ENCODE assay signal across 2 cellular contexts in genomic region chr1:12015001-12015491, GRCh38.
TF ChIP-seq lines count a peak whose summit lies in the region.

No MANE protein-coding gene starts in this region.

TF ChIP-seq in HCT116, 20 proteins besides CTCF, POLR2A, EP300 and RAD21:
- TF ChIP-seq MAX (IDR thresholded peaks at IDR 0.05) (no peak), FOSL1 (IDR thresholded peaks at IDR 0.05; ENCODE audit: low read depth) (no peak)

TF ChIP-seq in K562, 482 proteins besides CTCF, POLR2A, EP300 and RAD21 (continues in another document):
- TF ChIP-seq DIDO1 (tag; IDR thresholded peaks at IDR 0.05; ENCODE audit: low read depth) (no peak), NFATC3 (IDR thresholded peaks at IDR 0.05) (no peak), SMARCE1 (IDR thresholded peaks at IDR 0.05) (peak; percentile 60), ATF7 (IDR thresholded peaks at IDR 0.05) (no peak; the same call in 1 of the 2 replicates), ZNF561 (CRISPR knock-in tag; conservative IDR thresholded peaks at IDR 0.05) (no peak), ZNF449 (CRISPR knock-in tag; IDR thresholded peaks at IDR 0.05) (no peak), PTBP1 (IDR thresholded peaks at IDR 0.05; ENCODE audit: low read depth, low read length) (no peak), CXXC5 (CRISPR knock-in tag; IDR thresholded peaks at IDR 0.05) (peak; percentile 51; the same call in 1 of the 2 replicates), HEY1 (CRISPR knock-in tag; IDR thresholded peaks at IDR 0.05; ENCODE audit: borderline replicate concordance) (no peak), BDP1 (IDR thresholded peaks at IDR 0.05; ENCODE audit: insufficient read depth, insufficient read length) (peak; percentile 36), ZNF408 (CRISPR knock-in tag; IDR thresholded peaks at IDR 0.05; ENCODE audit: low read depth) (no peak), DDX20 (tag; IDR thresholded peaks at IDR 0.05; ENCODE audit: low read depth) (no peak), GABPB2 (CRISPR knock-in tag; conservative IDR thresholded peaks at IDR 0.05) (no peak), CBX8 (IDR thresholded peaks at IDR 0.05; ENCODE audit: borderline replicate concordance, extremely low read depth, low read depth, low read length, poor library complexity, severe bottlenecking) (no peak), MTF1 (CRISPR knock-in tag; IDR thresholded peaks at IDR 0.05; ENCODE audit: borderline replicate concordance) (no peak), CBFA2T2 (conservative IDR thresholded peaks at IDR 0.05) (0 out of 2 replicates have a peak, but pooled peaks have one; percentile 1), NR2C2 (CRISPR knock-in tag; IDR thresholded peaks at IDR 0.05) (no peak), NR2C2 (tag; IDR thresholded peaks at IDR 0.05) (peak; percentile 80), ZBTB12 (CRISPR knock-in tag; IDR thresholded peaks at IDR 0.05) (no peak), MGA (IDR thresholded peaks at IDR 0.05) (peak; percentile 20; the same call in 1 of the 2 replicates), HDAC3 (IDR thresholded peaks at IDR 0.05; ENCODE audit: borderline replicate concordance, partially characterized antibody) (no peak), ZKSCAN3 (CRISPR knock-in tag; IDR thresholded peaks at IDR 0.05) (no peak), CTBP1 (IDR thresholded peaks at IDR 0.05; ENCODE audit: borderline replicate concordance) (peak; percentile 36; the same call in 1 of the 2 replicates), BRD4 (IDR thresholded peaks at IDR 0.05) (0 out of 2 replicates have a peak, but pooled peaks have one; percentile 53), ETS1 (conservative IDR thresholded peaks at IDR 0.05; ENCODE audit: control insufficient read depth, low read depth, low read length) (no peak), ZNF444 (CRISPR knock-in tag; IDR thresholded peaks at IDR 0.05) (no peak), EGR1 (conservative IDR thresholded peaks at IDR 0.05) (peak; percentile 91), ZNF175 (CRISPR knock-in tag; IDR thresholded peaks at IDR 0.05; ENCODE audit: low read depth) (no peak), NCOA4 (IDR thresholded peaks at IDR 0.05; ENCODE audit: partially characterized antibody) (no peak), ASH1L (IDR thresholded peaks at IDR 0.05; ENCODE audit: borderline replicate concordance, low read depth, partially characterized antibody) (no peak), MAFG (tag; conservative IDR thresholded peaks at IDR 0.05) (no peak; the same call in 1 of the 2 replicates), ZNF740 (CRISPR knock-in tag; IDR thresholded peaks at IDR 0.05) (no peak), ZNF740 (tag; IDR thresholded peaks at IDR 0.05) (no peak), CCAR2 (IDR thresholded peaks at IDR 0.05; ENCODE audit: low read depth, low read length) (no peak), USF2 (CRISPR knock-in tag; IDR thresholded peaks at IDR 0.05) (no peak), PYGO2 (tag; IDR thresholded peaks at IDR 0.05) (no peak), CHCHD3 (CRISPR knock-in tag; IDR thresholded peaks at IDR 0.05) (no peak), ZNF212 (CRISPR knock-in tag; IDR thresholded peaks at IDR 0.05) (no peak), NRF1 (conservative IDR thresholded peaks at IDR 0.05 in 1 of 2, IDR thresholded peaks at IDR 0.05 in 1 of 2) (peak in 1 of 2 experiments; percentile 32; a peak in 1 of 4 replicates), ZBTB33 (CRISPR knock-in tag; IDR thresholded peaks at IDR 0.05) (peak; percentile 34; the same call in 1 of the 2 replicates), NKRF (IDR thresholded peaks at IDR 0.05; ENCODE audit: borderline replicate concordance) (0 out of 2 replicates have a peak, but pooled peaks have one; percentile 35), ARHGAP35 (IDR thresholded peaks at IDR 0.05; ENCODE audit: partially characterized antibody) (no peak), RBM39 (optimal IDR thresholded peaks at IDR 0.05; ENCODE audit: low read depth, low read length) (no peak), TSC22D4 (tag; IDR thresholded peaks at IDR 0.05) (no peak)
